ENCODE assay signal across 8 cellular contexts in the genomic region with DNA sequence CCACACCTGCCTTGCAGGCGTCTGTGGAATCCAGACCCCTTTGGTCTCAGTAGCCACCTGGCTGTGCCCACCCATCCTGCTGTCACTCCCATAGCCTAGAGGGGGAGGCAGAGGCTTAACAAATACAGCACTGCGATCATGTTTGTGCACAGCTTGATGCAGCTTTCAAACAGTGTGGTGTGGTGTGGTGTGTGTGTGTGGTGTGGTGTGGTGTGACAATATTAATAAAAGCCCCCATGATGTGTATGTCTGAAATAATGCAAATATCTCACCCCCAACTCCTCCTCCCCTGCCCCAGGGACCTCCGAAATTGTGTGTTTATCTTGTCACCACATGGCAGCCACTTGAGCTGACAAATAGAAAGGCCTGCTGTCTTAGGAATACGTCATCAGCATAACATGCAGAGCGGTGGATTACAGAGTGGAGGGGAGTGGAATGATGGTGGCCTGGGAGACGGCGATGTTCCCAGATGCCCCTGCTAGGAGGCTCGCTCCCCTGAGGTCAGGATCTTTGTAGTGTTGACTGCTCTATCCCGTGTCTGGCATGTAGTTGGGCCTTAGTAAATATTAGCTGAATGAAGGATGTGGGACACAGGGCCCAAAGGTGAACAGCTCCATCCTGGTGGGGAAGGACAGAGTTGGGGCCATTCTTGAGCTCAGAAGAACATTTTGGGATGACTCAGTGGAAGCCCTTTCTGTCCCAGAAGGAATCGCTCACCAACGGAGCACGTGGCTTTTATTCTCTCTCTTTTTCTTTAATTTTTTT. TPM values are rescaled to one million over a fixed set of nuclear protein-coding genes. Genes with fewer than 3 reads are reported as not detected.
DNase-seq lines count a peak whose midpoint lies in the region; ATAC-seq and TF ChIP-seq lines count a peak whose summit lies in the region.

No MANE protein-coding gene starts in this region.

- TF ChIP-seq CTCF in BJ (IDR thresholded peaks at IDR 0.05; ENCODE audit: insufficient read depth, low read depth, low read length) (peak; percentile 55), H9 (conservative IDR thresholded peaks at IDR 0.05) (peak; percentile 22; the same call in 1 of the 3 replicates), endodermal cell (conservative IDR thresholded peaks at IDR 0.05) (peak; percentile 60)

- no peak overlapping the region for H3T11ph ChIP-seq in H9 (ENCODE audit: low read length)

- H3K27ac ChIP-seq in H9 (ENCODE audit: insufficient read length, low read depth, low read length) (no peak overlapping the region), SJCRH30 (peak overlapping the region; percentile 80), endodermal cell (ENCODE audit: low read depth, low read length) (peak overlapping the region; percentile 58)

- H3K9me3 Mint-ChIP-seq in H9 (no peaks in the 10 kb centered on the region), endodermal cell (no peaks in the 10 kb centered on the region), naive B cell (no peaks in the 10 kb centered on the region)

- H4K20me1 ChIP-seq in H9 (ENCODE audit: control insufficient read depth, insufficient read depth, insufficient read length) = no peaks in the 10 kb centered on the region

- CTCF ChIA-PET in BJ (lab: Yijun Ruan, JAX) = interaction anchor here (0.6 to 9.5 kb wide), 19 partner anchors 9 to 205 kb away, joined by 3 to 133 read pairs (median 6); a partner anchor contains a TSS

- H3K23me2 ChIP-seq in H9 (ENCODE audit: insufficient read length, low read depth, low read length, poor library complexity, severe bottlenecking) = peaks cover 7% of the 10 kb centered on the region

- H2AFZ ChIP-seq in H9 (ENCODE audit: low read length) = no peak overlapping the region

- H3K27me3 ChIP-seq in BJ (ENCODE audit: control insufficient read depth, insufficient read depth, low read length) (no peaks in the 10 kb centered on the region), H9 (ENCODE audit: insufficient read depth, low read length) (no peaks in the 10 kb centered on the region), SJCRH30 (no peaks in the 10 kb centered on the region), endodermal cell (ENCODE audit: control insufficient read depth, insufficient read depth, low read length, poor library complexity, severe bottlenecking) (no peaks in the 10 kb centered on the region)

- no peak overlapping the region for H3K23ac ChIP-seq in H9 (ENCODE audit: insufficient read length, low read depth, low read length)

- H2BK120ac ChIP-seq in H9 (ENCODE audit: low read depth, low read length, poor library complexity, severe bottlenecking) = no peak overlapping the region

- no peak overlapping the region for H4K91ac ChIP-seq in H9 (ENCODE audit: insufficient read length, low read depth, low read length)

- no peak overlapping the region for H2BK5ac ChIP-seq in H9 (ENCODE audit: insufficient read length, low read length)

- no peak overlapping the region for H2BK15ac ChIP-seq in H9 (ENCODE audit: low read depth, low read length)

- POLR2A ChIA-PET in BJ (lab: Charles Lee) = interaction anchor here (1.1 to 1.4 kb wide), 2 partner anchors 14 to 19 kb away, joined by 5 to 10 read pairs; a partner anchor contains a TSS

- no peak overlapping the region for H2BK12ac ChIP-seq in H9 (ENCODE audit: insufficient read length, low read depth, low read length)

- H2AK5ac ChIP-seq in H9 (ENCODE audit: insufficient read length, low read length) = no peak overlapping the region

- H3K27ac Mint-ChIP-seq in H9 (peak overlapping the region in 1 of 3 experiments; percentile 75; a peak in 3 of 7 replicates), endodermal cell (peak overlapping the region; percentile 84), naive B cell (peak overlapping the region in 5 of 6 donors; percentile 27 to 90 (median 89))

- DNase-seq in BJ (ENCODE audit: low read depth) = no peak
- DNase-seq in H9 = no peak
- peak; percentile 82 to 87 for DNase-seq in SJCRH30
- DNase-seq in endodermal cell = peak; percentile 73
- DNase-seq in naive B cell = no peak
- no peak for DNase-seq in activated CD4-positive, alpha-beta T cell treated with anti-CD3 and anti-CD28 coated beads for 4 hours

- H3K4me3 ChIP-seq in BJ (ENCODE audit: low read depth, low read length) (no peak overlapping the region), SJCRH30 (peak overlapping the region; percentile 17), endodermal cell (ENCODE audit: low read length) (no peak overlapping the region)

- H3K27me3 Mint-ChIP-seq in H9 (ENCODE audit: low read depth) = no peaks in the 10 kb centered on the region
- H3K27me3 Mint-ChIP-seq in endodermal cell (ENCODE audit: insufficient read depth) = no peaks in the 10 kb centered on the region
- H3K27me3 Mint-ChIP-seq in naive B cell = no peaks in the 10 kb centered on the region

- no peak overlapping the region for H2BK20ac ChIP-seq in H9 (ENCODE audit: low read depth, low read length, poor library complexity, severe bottlenecking)

- H3K4me2 ChIP-seq in H9 (ENCODE audit: insufficient read depth, insufficient read length, low read length) = no peak overlapping the region

- no peak overlapping the region for H4K5ac ChIP-seq in H9 (ENCODE audit: insufficient read length, low read depth, low read length)

- H3K9me3 ChIP-seq in H9 (ENCODE audit: control insufficient read depth, low read depth, low read length) = no peaks in the 10 kb centered on the region
- no peaks in the 10 kb centered on the region for H3K9me3 ChIP-seq in SJCRH30 (replicated peaks)
- H3K9me3 ChIP-seq in endodermal cell (ENCODE audit: control insufficient read depth, low read length) = no peaks in the 10 kb centered on the region

- H3K79me2 ChIP-seq in H9 (ENCODE audit: insufficient read depth, low read length) = peaks cover 27% of the 10 kb centered on the region; the same call in 1 of the 2 replicates

- peak in 1 of 2 donors; percentile 4 for ATAC-seq in naive B cell (ENCODE audit: low read depth in 2 of 2)
- ATAC-seq in GM21515 (IDR thresholded peaks at IDR 0.05; ENCODE audit: unreplicated experiment) = no peak
- no peak for ATAC-seq in HG03135 (IDR thresholded peaks at IDR 0.05; ENCODE audit: unreplicated experiment)

- peak overlapping the region; percentile 39 to 88; a peak in 3 of 5 replicates for H3K4me3 Mint-ChIP-seq in H9
- H3K4me3 Mint-ChIP-seq in endodermal cell = peak overlapping the region; percentile 76
- peak overlapping the region; percentile 38 to 88 (median 80) for H3K4me3 Mint-ChIP-seq in naive B cell

- WGBS in H9 (ENCODE audit: extremely low coverage, insufficient read length, low lambda C conversion rate) = no CpG with 5 or more reads among the region's 12 CpGs
- 74 to 87% methylated on average over 5 to 9 of the region's 12 CpGs for WGBS in endodermal cell (ENCODE audit: insufficient coverage in 1 of 2, insufficient read length in 1 of 2), 2 experiments

- H4K8ac ChIP-seq in H9 (replicated peaks; ENCODE audit: insufficient read length, low read depth, low read length) = no peak overlapping the region

- no peak overlapping the region for H3K14ac ChIP-seq in H9 (ENCODE audit: insufficient read depth, low read length)

- no peak overlapping the region for H3K18ac ChIP-seq in H9 (ENCODE audit: insufficient read length, low read depth, low read length)

- peaks cover 22 to 23% of the 10 kb centered on the region in 2 experiments for H3K4me1 Mint-ChIP-seq in H9
- peaks cover 28% of the 10 kb centered on the region for H3K4me1 Mint-ChIP-seq in endodermal cell
- peaks cover 39 to 53% (median 52%) of the 10 kb centered on the region in 3 donors for H3K4me1 Mint-ChIP-seq in naive B cell

- no peak overlapping the region for H3K56ac ChIP-seq in H9 (ENCODE audit: insufficient read length, low read depth, low read length)

- H3K79me1 ChIP-seq in H9 (ENCODE audit: insufficient read depth, low read depth, low read length, poor library complexity, severe bottlenecking) = peaks cover 15% of the 10 kb centered on the region

- H3K36me3 Mint-ChIP-seq in H9 (ENCODE audit: insufficient read depth in 1 of 3, low read depth in 3 of 3) = peaks cover 7 to 27% (median 25%) of the 10 kb centered on the region in 3 experiments; a peak in 6 of 7 replicates
- peaks cover 12% of the 10 kb centered on the region for H3K36me3 Mint-ChIP-seq in endodermal cell (ENCODE audit: low read depth)
- H3K36me3 Mint-ChIP-seq in naive B cell = peaks cover 4 to 8% of the 10 kb centered on the region in 2 donors

- H3K4ac ChIP-seq in H9 (ENCODE audit: low read depth, low read length) = no peak overlapping the region

- H3K9ac ChIP-seq in H9 (ENCODE audit: extremely low read depth, insufficient read length, low read length) (no peak overlapping the region), endodermal cell (ENCODE audit: extremely low read depth, low read length, poor library complexity, severe bottlenecking) (no peak overlapping the region)

- H3K4me1 ChIP-seq in H9 (ENCODE audit: insufficient read depth, low read length) = peaks cover 2% of the 10 kb centered on the region; the same call in 1 of the 2 replicates
- H3K4me1 ChIP-seq in SJCRH30 = peaks cover 28% of the 10 kb centered on the region
- peaks cover 6% of the 10 kb centered on the region for H3K4me1 ChIP-seq in endodermal cell (ENCODE audit: control insufficient read depth, insufficient read depth, low read length)

- H3K36me3 ChIP-seq in BJ (ENCODE audit: control insufficient read depth, insufficient read depth, low read length) = peaks cover 1% of the 10 kb centered on the region; the same call in 1 of the 2 replicates
- peaks cover 12% of the 10 kb centered on the region for H3K36me3 ChIP-seq in SJCRH30
- H3K36me3 ChIP-seq in endodermal cell (ENCODE audit: control insufficient read depth, insufficient read depth, low read length) = peaks cover 17% of the 10 kb centered on the region

RNA-seq across cellular contexts. Expression of a gene that starts 2.8 kb away (rescaled TPM):
- polyA plus RNA-seq in BJ (2011; rRNA removed) (16.4 and 24.0 TPM in 2 replicates), naive B cell (ENCODE audit: low read depth in 6 of 6) (10 to 100 TPM in 1 of 6 donors, 1 to 10 TPM in 5; 4.0 to 14.3 (median 7.6) TPM)
- 5.9 and 11.8 TPM in 2 replicates for polyA minus RNA-seq in BJ (2011; rRNA and poly(A)+ RNA removed)
- total RNA-seq in H9 (2021) (38.9 and 41.0 TPM in 2 replicates), endodermal cell (10 to 100 TPM; 23.5 to 29.3 TPM)
- total RNA-seq in SJCRH30 (2014; rRNA removed; shearing (Covaris generic)) = 43.3 and 48.3 TPM in 2 replicates
- polyA plus RNA-seq in endodermal cell (2013, experiment 1 of 2) = 40.4 TPM
- polyA plus RNA-seq in endodermal cell (2013, experiment 2 of 2) = 40.7 TPM

RNA-seq across cellular contexts. Expression of a gene that starts 14.1 kb away (rescaled TPM):
- polyA plus RNA-seq in BJ (2011; rRNA removed) (9,083 and 9,143 TPM in 2 replicates), naive B cell (ENCODE audit: low read depth in 6 of 6) (10 to 100 TPM in 4 of 6 donors, 1 to 10 TPM in 2; 4.1 to 35.3 (median 12.8) TPM)
- 3,496 and 6,684 TPM in 2 replicates for polyA minus RNA-seq in BJ (2011; rRNA and poly(A)+ RNA removed)
- total RNA-seq in H9 (2021) (32.8 and 33.6 TPM in 2 replicates), endodermal cell (10 to 100 TPM; 10.4 to 16.0 TPM)
- 671 and 890 TPM in 2 replicates for total RNA-seq in SJCRH30 (2014; rRNA removed; shearing (Covaris generic))
- polyA plus RNA-seq in endodermal cell (2013, experiment 1 of 2) = 126 TPM
- 131 TPM for polyA plus RNA-seq in endodermal cell (2013, experiment 2 of 2)

RNA-seq across cellular contexts. Expression of a gene that starts 21.9 kb away (rescaled TPM):
- polyA plus RNA-seq in BJ (2011; rRNA removed) = 4.7 and 5.8 TPM in 2 replicates
- polyA minus RNA-seq in BJ (2011; rRNA and poly(A)+ RNA removed) = 3.3 and 6.2 TPM in 2 replicates
- total RNA-seq in H9 (2021) = 33.6 and 35.1 TPM in 2 replicates
- total RNA-seq in SJCRH30 (2014; rRNA removed; shearing (Covaris generic)) = 6.1 and 6.3 TPM in 2 replicates
- 10 to 100 TPM; 37.7 to 38.6 TPM for total RNA-seq in endodermal cell
- polyA plus RNA-seq in endodermal cell (2013, experiment 1 of 2) = 15.7 TPM
- 14.3 TPM for polyA plus RNA-seq in endodermal cell (2013, experiment 2 of 2)
- polyA plus RNA-seq in naive B cell (ENCODE audit: low read depth in 6 of 6) = 1 to 10 TPM; 2.7 to 8.0 (median 3.2) TPM

RNA-seq across cellular contexts. Expression of a gene that starts 24.8 kb away (rescaled TPM):
- polyA plus RNA-seq in BJ (2011; rRNA removed) (11.0 and 16.5 TPM in 2 replicates), naive B cell (ENCODE audit: low read depth in 6 of 6) (10 to 100 TPM; 35.7 to 60.6 (median 40.2) TPM)
- polyA minus RNA-seq in BJ (2011; rRNA and poly(A)+ RNA removed) = 6.8 and 8.0 TPM in 2 replicates
- total RNA-seq in H9 (2021) (30.4 and 35.4 TPM in 2 replicates), endodermal cell (10 to 100 TPM; 21.9 to 26.8 TPM)
- 26.2 and 28.3 TPM in 2 replicates for total RNA-seq in SJCRH30 (2014; rRNA removed; shearing (Covaris generic))
- 28.1 TPM for polyA plus RNA-seq in endodermal cell (2013, experiment 1 of 2)
- 24.4 TPM for polyA plus RNA-seq in endodermal cell (2013, experiment 2 of 2)

RNA-seq across cellular contexts. Expression of a gene that starts 35.5 kb away (rescaled TPM):
- polyA plus RNA-seq in BJ (2011; rRNA removed) (52.0 and 73.9 TPM in 2 replicates), naive B cell (ENCODE audit: low read depth in 6 of 6) (10 to 100 TPM; 13.7 to 19.5 (median 16.2) TPM)
- 86.6 and 99.0 TPM in 2 replicates for polyA minus RNA-seq in BJ (2011; rRNA and poly(A)+ RNA removed)
- total RNA-seq in H9 (2021) (50.8 and 52.7 TPM in 2 replicates), endodermal cell (10 to 100 TPM; 74.7 to 82.2 TPM)
- total RNA-seq in SJCRH30 (2014; rRNA removed; shearing (Covaris generic)) = 16.8 and 17.0 TPM in 2 replicates
- polyA plus RNA-seq in endodermal cell (2013, experiment 1 of 2) = 48.8 TPM
- 50.9 TPM for polyA plus RNA-seq in endodermal cell (2013, experiment 2 of 2)

Comparison
In these comparisons a context has a peak if more than half of its experiments do, and no peak if none do; other contexts are left out.
1. DNase-seq: peak in SJCRH30 (2 of 2) and endodermal cell (single experiment); none in BJ (single experiment), H9 (single experiment), naive B cell (single experiment) and activated CD4-positive, alpha-beta T cell treated with anti-CD3 and anti-CD28 coated beads for 4 hours (0 of 2).
2. RNA of a gene that starts 14.1 kb away (total RNA-seq): 671 to 890 TPM in SJCRH30; 32.8 to 33.6 TPM in H9 and 10.4 to 16.0 TPM in endodermal cell; every median in the first group is over 10 times any median in the second.
3. Peak in every context shown above with its lines, with median percentiles within 50 percentile points of each other: CTCF ChIP-seq and H3K4me3 Mint-ChIP-seq.